Comparison of ENCODE assay signal across 13 cellular contexts in the genomic region with DNA sequence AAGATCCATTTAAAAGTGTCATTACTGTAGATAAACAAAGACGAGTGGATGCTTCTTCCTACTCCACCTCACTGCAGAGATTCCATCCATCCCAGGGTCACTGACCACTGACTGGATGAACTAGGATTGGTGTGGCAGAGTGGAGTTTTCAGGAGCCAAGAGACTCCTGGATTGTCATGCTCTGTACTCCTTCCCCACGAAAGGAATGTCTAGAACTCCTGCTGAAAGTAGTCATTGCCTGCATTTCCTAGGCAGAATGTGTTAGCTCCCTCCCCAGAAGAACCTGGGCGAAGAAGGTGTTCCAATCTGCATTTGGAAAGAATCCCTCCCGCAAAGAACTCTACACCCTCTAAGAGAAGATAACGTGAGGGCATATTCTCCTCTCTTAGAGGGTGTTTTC. TPM values are rescaled to one million over a fixed set of nuclear protein-coding genes. Genes with fewer than 3 reads are reported as not detected.
"Had no signal": no experiment of that assay in that cellular context is flagged by ENCODE, and none has a peak within 500 bp of the region (broad histone marks: within the 10 kb centered on the region; RNA-seq: fewer than 3 reads in every experiment).

No MANE protein-coding gene starts in this region.

- ATAC-seq: left lobe of liver had no signal

- DNase-seq: activated gamma-delta T cell; activated T-cell treated with anti-CD3 and anti-CD28 coated beads, Interleukin-2, amount 50 U/mL, for 48 hours; anterior cingulate cortex; dorsolateral prefrontal cortex; ovary; tibial artery had no signal

- H3K27me3 ChIP-seq: ovary had no signal

- H3K4me3 ChIP-seq: dorsolateral prefrontal cortex, esophagus muscularis mucosa, ovary, skin epidermis, stomach, tibial artery had no signal

- H3K27ac Mint-ChIP-seq: activated naive CD8-positive, alpha-beta T cell; memory B cell had no signal

- H3K9me3 Mint-ChIP-seq: memory B cell had no signal

- H3K27ac ChIP-seq: dorsolateral prefrontal cortex, esophagus muscularis mucosa, ovary, skin epidermis, stomach, tibial artery had no signal

- H3K9me3 ChIP-seq: esophagus muscularis mucosa, ovary, stomach, tibial artery had no signal

- H3K4me3 Mint-ChIP-seq: activated naive CD8-positive, alpha-beta T cell; memory B cell had no signal

- H3K36me3 ChIP-seq: ovary, tibial artery had no signal

- H3K4me1 Mint-ChIP-seq: memory B cell had no signal

RNA-seq across cellular contexts. Expression of gene PAX8, which starts 6.3 kb away (rescaled TPM):
- polyA plus RNA-seq: neural cell had no signal
